1 cellular context compared by ENCODE assay signal in the genomic region with DNA sequence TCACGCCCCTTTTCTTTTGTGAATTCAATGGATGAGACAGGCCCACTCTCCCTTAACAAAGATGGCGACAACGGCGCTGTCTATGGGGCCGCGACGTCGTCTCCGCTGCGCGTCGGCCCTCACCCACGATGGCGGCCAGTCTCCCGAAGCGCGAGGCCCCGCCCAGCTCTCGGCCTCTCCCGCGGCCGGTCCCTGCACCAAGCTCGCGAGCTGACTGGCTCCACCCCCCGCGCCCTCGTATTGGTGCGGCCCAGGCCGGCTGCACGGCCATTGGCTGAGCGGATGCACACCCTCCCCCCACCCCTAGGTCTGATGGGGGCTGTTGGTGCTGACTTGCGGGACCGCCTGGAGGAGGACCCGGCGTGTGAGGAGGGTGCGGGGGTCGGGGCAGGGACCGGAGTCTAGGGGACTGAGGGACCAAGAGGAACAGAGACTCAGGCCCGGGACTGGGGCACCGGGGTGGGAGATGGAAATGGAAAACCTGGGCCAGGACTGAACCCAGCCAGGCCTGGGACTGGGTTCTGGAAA.
A peak's percentile ranks its signal among the peaks of the same experiment; 100 is the strongest.
TF ChIP-seq lines count a peak whose summit lies in the region.

No MANE protein-coding gene starts in this region.

TF ChIP-seq in HepG2, 621 proteins besides CTCF, POLR2A, EP300 and RAD21 (continues in another document):
- peak; percentile 59; the same call in 1 of the 2 replicates for TF ChIP-seq RFXAP (CRISPR knock-in tag; IDR thresholded peaks at IDR 0.05; ENCODE audit: borderline replicate concordance)
- peak; percentile 82 for TF ChIP-seq NFYC (CRISPR knock-in tag; IDR thresholded peaks at IDR 0.05)
- 0 out of 2 replicates have a peak, but pooled peaks have one; percentile 20 for TF ChIP-seq ZMYM4 (CRISPR knock-in tag; IDR thresholded peaks at IDR 0.05)
- peak; percentile 57; the same call in 1 of the 2 replicates for TF ChIP-seq HCFC1 (IDR thresholded peaks at IDR 0.05; ENCODE audit: low read depth, low read length)
- TF ChIP-seq, protein P1, sequence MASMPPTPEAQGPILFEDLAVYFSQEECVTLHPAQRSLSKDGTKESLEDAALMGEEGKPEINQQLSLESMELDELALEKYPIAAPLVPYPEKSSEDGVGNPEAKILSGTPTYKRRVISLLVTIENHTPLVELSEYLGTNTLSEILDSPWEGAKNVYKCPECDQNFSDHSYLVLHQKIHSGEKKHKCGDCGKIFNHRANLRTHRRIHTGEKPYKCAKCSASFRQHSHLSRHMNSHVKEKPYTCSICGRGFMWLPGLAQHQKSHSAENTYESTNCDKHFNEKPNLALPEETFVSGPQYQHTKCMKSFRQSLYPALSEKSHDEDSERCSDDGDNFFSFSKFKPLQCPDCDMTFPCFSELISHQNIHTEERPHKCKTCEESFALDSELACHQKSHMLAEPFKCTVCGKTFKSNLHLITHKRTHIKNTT (CRISPR knock-in tag; IDR thresholded peaks at IDR 0.05) = no peak
- peak; percentile 55; the same call in 1 of the 2 replicates for TF ChIP-seq ZNF350 (CRISPR knock-in tag; IDR thresholded peaks at IDR 0.05; ENCODE audit: borderline replicate concordance, low read depth)
- TF ChIP-seq, protein P2, sequence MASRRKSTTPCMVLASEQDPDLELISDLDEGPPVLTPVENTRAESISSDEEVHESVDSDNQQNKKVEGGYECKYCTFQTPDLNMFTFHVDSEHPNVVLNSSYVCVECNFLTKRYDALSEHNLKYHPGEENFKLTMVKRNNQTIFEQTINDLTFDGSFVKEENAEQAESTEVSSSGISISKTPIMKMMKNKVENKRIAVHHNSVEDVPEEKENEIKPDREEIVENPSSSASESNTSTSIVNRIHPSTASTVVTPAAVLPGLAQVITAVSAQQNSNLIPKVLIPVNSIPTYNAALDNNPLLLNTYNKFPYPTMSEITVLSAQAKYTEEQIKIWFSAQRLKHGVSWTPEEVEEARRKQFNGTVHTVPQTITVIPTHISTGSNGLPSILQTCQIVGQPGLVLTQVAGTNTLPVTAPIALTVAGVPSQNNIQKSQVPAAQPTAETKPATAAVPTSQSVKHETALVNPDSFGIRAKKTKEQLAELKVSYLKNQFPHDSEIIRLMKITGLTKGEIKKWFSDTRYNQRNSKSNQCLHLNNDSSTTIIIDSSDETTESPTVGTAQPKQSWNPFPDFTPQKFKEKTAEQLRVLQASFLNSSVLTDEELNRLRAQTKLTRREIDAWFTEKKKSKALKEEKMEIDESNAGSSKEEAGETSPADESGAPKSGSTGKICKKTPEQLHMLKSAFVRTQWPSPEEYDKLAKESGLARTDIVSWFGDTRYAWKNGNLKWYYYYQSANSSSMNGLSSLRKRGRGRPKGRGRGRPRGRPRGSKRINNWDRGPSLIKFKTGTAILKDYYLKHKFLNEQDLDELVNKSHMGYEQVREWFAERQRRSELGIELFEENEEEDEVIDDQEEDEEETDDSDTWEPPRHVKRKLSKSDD (CRISPR knock-in tag; IDR thresholded peaks at IDR 0.05; ENCODE audit: low read depth) = peak; percentile 96
- TF ChIP-seq, protein P3, sequence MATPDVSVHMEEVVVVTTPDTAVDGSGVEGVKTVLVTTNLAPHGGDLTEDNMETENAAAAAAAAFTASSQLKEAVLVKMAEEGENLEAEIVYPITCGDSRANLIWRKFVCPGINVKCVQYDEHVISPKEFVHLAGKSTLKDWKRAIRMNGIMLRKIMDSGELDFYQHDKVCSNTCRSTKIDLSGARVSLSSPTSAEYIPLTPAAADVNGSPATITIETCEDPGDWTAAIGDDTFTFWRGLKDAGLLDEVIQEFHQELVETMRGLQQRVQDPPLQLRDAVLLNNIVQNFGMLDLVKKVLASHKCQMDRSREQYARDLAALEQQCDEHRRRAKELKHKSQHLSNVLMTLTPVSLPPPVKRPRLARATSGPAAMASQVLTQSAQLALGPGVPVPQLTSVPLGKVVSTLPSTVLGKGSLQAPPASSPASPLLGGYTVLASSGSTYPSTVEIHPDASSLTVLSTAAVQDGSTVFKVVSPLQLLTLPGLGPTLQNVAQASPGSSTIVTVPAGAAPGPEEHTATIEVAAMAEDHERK (CRISPR knock-in tag; IDR thresholded peaks at IDR 0.05; ENCODE audit: low read depth) = 0 out of 2 replicates have a peak, but pooled peaks have one; percentile 55
- peak; percentile 62; the same call in 1 of the 2 replicates for TF ChIP-seq SP4 (CRISPR knock-in tag; IDR thresholded peaks at IDR 0.05)
- TF ChIP-seq U2AF2 (IDR thresholded peaks at IDR 0.05; ENCODE audit: low read depth, low read length) = no peak
- 0 out of 2 replicates have a peak, but pooled peaks have one; percentile 31 for TF ChIP-seq REPIN1 (CRISPR knock-in tag; IDR thresholded peaks at IDR 0.05; ENCODE audit: borderline replicate concordance, low read depth)
- TF ChIP-seq PCBP1 (IDR thresholded peaks at IDR 0.05; ENCODE audit: borderline replicate concordance, low read depth, low read length) = no peak
- TF ChIP-seq PHF21A (CRISPR knock-in tag; IDR thresholded peaks at IDR 0.05) = peak; percentile 50; the same call in 1 of the 2 replicates
- peak; percentile 71; the same call in 1 of the 2 replicates for TF ChIP-seq CREB1 (IDR thresholded peaks at IDR 0.05)
- peak; percentile 76 for TF ChIP-seq CREB1 (CRISPR knock-in tag; IDR thresholded peaks at IDR 0.05)
- TF ChIP-seq IKZF4 (CRISPR knock-in tag; IDR thresholded peaks at IDR 0.05; ENCODE audit: borderline replicate concordance, low read depth, not compliant biosample characterization) = no peak
- peak; percentile 70; the same call in 1 of the 2 replicates for TF ChIP-seq YEATS2 (CRISPR knock-in tag; IDR thresholded peaks at IDR 0.05; ENCODE audit: borderline replicate concordance)
- TF ChIP-seq TBX3 (IDR thresholded peaks at IDR 0.05; ENCODE audit: borderline replicate concordance) = no peak
- TF ChIP-seq SPEN (CRISPR knock-in tag; IDR thresholded peaks at IDR 0.05; ENCODE audit: low read depth) = peak; percentile 47; the same call in 1 of the 2 replicates
- TF ChIP-seq NFYB (CRISPR knock-in tag; IDR thresholded peaks at IDR 0.05) = peak; percentile 84
- TF ChIP-seq ERF (CRISPR knock-in tag; IDR thresholded peaks at IDR 0.05) = peak; percentile 51; the same call in 1 of the 2 replicates
- TF ChIP-seq TAF1 (CRISPR knock-in tag; IDR thresholded peaks at IDR 0.05) = peak; percentile 34; the same call in 1 of the 2 replicates
- TF ChIP-seq, protein P4, sequence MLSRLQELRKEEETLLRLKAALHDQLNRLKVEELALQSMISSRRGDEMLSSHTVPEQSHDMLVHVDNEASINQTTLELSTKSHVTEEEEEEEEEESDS (CRISPR knock-in tag; IDR thresholded peaks at IDR 0.05; ENCODE audit: borderline replicate concordance) = no peak
- TF ChIP-seq ZNF501 (CRISPR knock-in tag; IDR thresholded peaks at IDR 0.05) = 0 out of 2 replicates have a peak, but pooled peaks have one; percentile 28
- TF ChIP-seq GABPB1 (CRISPR knock-in tag; IDR thresholded peaks at IDR 0.05) = peak; percentile 76
- TF ChIP-seq ZNF788 (CRISPR knock-in tag; IDR thresholded peaks at IDR 0.05; ENCODE audit: borderline replicate concordance) = peak; percentile 43; the same call in 1 of the 2 replicates
- TF ChIP-seq, protein P5, sequence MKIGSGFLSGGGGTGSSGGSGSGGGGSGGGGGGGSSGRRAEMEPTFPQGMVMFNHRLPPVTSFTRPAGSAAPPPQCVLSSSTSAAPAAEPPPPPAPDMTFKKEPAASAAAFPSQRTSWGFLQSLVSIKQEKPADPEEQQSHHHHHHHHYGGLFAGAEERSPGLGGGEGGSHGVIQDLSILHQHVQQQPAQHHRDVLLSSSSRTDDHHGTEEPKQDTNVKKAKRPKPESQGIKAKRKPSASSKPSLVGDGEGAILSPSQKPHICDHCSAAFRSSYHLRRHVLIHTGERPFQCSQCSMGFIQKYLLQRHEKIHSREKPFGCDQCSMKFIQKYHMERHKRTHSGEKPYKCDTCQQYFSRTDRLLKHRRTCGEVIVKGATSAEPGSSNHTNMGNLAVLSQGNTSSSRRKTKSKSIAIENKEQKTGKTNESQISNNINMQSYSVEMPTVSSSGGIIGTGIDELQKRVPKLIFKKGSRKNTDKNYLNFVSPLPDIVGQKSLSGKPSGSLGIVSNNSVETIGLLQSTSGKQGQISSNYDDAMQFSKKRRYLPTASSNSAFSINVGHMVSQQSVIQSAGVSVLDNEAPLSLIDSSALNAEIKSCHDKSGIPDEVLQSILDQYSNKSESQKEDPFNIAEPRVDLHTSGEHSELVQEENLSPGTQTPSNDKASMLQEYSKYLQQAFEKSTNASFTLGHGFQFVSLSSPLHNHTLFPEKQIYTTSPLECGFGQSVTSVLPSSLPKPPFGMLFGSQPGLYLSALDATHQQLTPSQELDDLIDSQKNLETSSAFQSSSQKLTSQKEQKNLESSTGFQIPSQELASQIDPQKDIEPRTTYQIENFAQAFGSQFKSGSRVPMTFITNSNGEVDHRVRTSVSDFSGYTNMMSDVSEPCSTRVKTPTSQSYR (CRISPR knock-in tag; IDR thresholded peaks at IDR 0.05; ENCODE audit: borderline replicate concordance) = peak; percentile 37; the same call in 1 of the 2 replicates
- TF ChIP-seq SRSF1 (optimal IDR thresholded peaks at IDR 0.05; ENCODE audit: low read depth, low read length) = peak; percentile 72
- TF ChIP-seq, protein P6, sequence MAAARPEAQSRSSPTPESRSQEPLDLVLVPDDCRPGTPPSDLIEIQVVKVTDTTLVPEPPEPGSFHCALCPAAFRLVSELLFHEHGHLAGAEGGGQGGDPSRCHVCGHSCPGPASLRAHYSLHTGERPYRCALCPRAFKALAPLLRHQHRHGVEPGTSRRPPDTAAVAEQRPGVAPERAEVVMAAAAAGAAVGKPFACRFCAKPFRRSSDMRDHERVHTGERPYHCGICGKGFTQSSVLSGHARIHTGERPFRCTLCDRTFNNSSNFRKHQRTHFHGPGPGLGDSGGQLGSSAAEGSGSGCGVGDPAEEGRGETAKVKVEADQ (CRISPR knock-in tag; IDR thresholded peaks at IDR 0.05; ENCODE audit: borderline replicate concordance) = no peak
- TF ChIP-seq KDM6A (CRISPR knock-in tag; IDR thresholded peaks at IDR 0.05; ENCODE audit: low read depth) = no peak
- no peak for TF ChIP-seq HNF4A (CRISPR knock-in tag; IDR thresholded peaks at IDR 0.05)
- TF ChIP-seq ZNF335 (CRISPR knock-in tag; IDR thresholded peaks at IDR 0.05) = no peak
- TF ChIP-seq ZNF143 (CRISPR knock-in tag; IDR thresholded peaks at IDR 0.05) = peak; percentile 40; the same call in 1 of the 2 replicates
- peak; percentile 35; the same call in 1 of the 2 replicates for TF ChIP-seq MAZ (IDR thresholded peaks at IDR 0.05; ENCODE audit: borderline replicate concordance, low read depth, low read length)
- no peak for TF ChIP-seq MAZ (CRISPR knock-in tag; IDR thresholded peaks at IDR 0.05; ENCODE audit: low read depth)
- TF ChIP-seq FOXC1 (CRISPR knock-in tag; IDR thresholded peaks at IDR 0.05; ENCODE audit: borderline replicate concordance) = 0 out of 2 replicates have a peak, but pooled peaks have one; percentile 26
- 0 out of 2 replicates have a peak, but pooled peaks have one; percentile 26 for TF ChIP-seq ZNF430 (CRISPR knock-in tag; IDR thresholded peaks at IDR 0.05)
- TF ChIP-seq, protein P7, sequence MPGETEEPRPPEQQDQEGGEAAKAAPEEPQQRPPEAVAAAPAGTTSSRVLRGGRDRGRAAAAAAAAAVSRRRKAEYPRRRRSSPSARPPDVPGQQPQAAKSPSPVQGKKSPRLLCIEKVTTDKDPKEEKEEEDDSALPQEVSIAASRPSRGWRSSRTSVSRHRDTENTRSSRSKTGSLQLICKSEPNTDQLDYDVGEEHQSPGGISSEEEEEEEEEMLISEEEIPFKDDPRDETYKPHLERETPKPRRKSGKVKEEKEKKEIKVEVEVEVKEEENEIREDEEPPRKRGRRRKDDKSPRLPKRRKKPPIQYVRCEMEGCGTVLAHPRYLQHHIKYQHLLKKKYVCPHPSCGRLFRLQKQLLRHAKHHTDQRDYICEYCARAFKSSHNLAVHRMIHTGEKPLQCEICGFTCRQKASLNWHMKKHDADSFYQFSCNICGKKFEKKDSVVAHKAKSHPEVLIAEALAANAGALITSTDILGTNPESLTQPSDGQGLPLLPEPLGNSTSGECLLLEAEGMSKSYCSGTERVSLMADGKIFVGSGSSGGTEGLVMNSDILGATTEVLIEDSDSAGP (CRISPR knock-in tag; IDR thresholded peaks at IDR 0.05; ENCODE audit: borderline replicate concordance) = peak; percentile 54; the same call in 1 of the 2 replicates
- TF ChIP-seq ZNF263 (CRISPR knock-in tag; IDR thresholded peaks at IDR 0.05) = 0 out of 2 replicates have a peak, but pooled peaks have one; percentile 31
- no peak for TF ChIP-seq ZNF776 (CRISPR knock-in tag; IDR thresholded peaks at IDR 0.05)
- TF ChIP-seq, protein P8, sequence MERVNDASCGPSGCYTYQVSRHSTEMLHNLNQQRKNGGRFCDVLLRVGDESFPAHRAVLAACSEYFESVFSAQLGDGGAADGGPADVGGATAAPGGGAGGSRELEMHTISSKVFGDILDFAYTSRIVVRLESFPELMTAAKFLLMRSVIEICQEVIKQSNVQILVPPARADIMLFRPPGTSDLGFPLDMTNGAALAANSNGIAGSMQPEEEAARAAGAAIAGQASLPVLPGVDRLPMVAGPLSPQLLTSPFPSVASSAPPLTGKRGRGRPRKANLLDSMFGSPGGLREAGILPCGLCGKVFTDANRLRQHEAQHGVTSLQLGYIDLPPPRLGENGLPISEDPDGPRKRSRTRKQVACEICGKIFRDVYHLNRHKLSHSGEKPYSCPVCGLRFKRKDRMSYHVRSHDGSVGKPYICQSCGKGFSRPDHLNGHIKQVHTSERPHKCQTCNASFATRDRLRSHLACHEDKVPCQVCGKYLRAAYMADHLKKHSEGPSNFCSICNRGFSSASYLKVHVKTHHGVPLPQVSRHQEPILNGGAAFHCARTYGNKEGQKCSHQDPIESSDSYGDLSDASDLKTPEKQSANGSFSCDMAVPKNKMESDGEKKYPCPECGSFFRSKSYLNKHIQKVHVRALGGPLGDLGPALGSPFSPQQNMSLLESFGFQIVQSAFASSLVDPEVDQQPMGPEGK (CRISPR knock-in tag; IDR thresholded peaks at IDR 0.05) = peak; percentile 66
- peak; percentile 37; the same call in 1 of the 2 replicates for TF ChIP-seq PHF20 (CRISPR knock-in tag; IDR thresholded peaks at IDR 0.05)
- TF ChIP-seq ZFY (CRISPR knock-in tag; IDR thresholded peaks at IDR 0.05) = peak; percentile 64; the same call in 1 of the 2 replicates
- TF ChIP-seq LCORL (IDR thresholded peaks at IDR 0.05) = no peak
- TF ChIP-seq LCORL (CRISPR knock-in tag; IDR thresholded peaks at IDR 0.05) = 0 out of 2 replicates have a peak, but pooled peaks have one; percentile 54
- peak; percentile 87 for TF ChIP-seq THAP11 (CRISPR knock-in tag; IDR thresholded peaks at IDR 0.05)
- TF ChIP-seq ZNF891 (CRISPR knock-in tag; IDR thresholded peaks at IDR 0.05) = 0 out of 2 replicates have a peak, but pooled peaks have one; percentile 42
- TF ChIP-seq ZNF605 (CRISPR knock-in tag; IDR thresholded peaks at IDR 0.05) = peak; percentile 41; the same call in 1 of the 2 replicates
- TF ChIP-seq, protein P9, sequence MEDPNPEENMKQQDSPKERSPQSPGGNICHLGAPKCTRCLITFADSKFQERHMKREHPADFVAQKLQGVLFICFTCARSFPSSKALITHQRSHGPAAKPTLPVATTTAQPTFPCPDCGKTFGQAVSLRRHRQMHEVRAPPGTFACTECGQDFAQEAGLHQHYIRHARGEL (CRISPR knock-in tag; IDR thresholded peaks at IDR 0.05) = no peak
- no peak for TF ChIP-seq WIZ (CRISPR knock-in tag; IDR thresholded peaks at IDR 0.05)
- TF ChIP-seq ZNF256 (CRISPR knock-in tag; conservative IDR thresholded peaks at IDR 0.05) = no peak
- peak; percentile 68; the same call in 1 of the 2 replicates for TF ChIP-seq CHD2 (IDR thresholded peaks at IDR 0.05; ENCODE audit: low read depth, low read length)
- peak; percentile 35 for TF ChIP-seq AGO2 (optimal IDR thresholded peaks at IDR 0.05; ENCODE audit: low read depth, low read length)
- TF ChIP-seq HDAC1 (CRISPR knock-in tag; IDR thresholded peaks at IDR 0.05) = peak; percentile 55
- 0 out of 2 replicates have a peak, but pooled peaks have one; percentile 34 for TF ChIP-seq TGIF2 (CRISPR knock-in tag; IDR thresholded peaks at IDR 0.05)
